ENCODE assay signal across 8 cellular contexts in genomic region chr14:21104448-21105060, GRCh38. TPM values are rescaled to one million over a fixed set of nuclear protein-coding genes. Genes with fewer than 3 reads are reported as not detected.
DNase-seq lines count a peak whose midpoint lies in the region; ATAC-seq and TF ChIP-seq lines count a peak whose summit lies in the region.

No MANE protein-coding gene starts in this region.

- no peaks in the 10 kb centered on the region for H4K20me1 ChIP-seq in SK-N-SH (ENCODE audit: insufficient read depth)

- CTCF ChIA-PET in SK-N-SH (lab: Yijun Ruan, JAX): interaction anchor here (0.6 to 20.5 kb wide), 43 partner anchors 8 to 643 kb away, joined by 3 to 555 read pairs (median 5); partner anchors contain the start of genes ARHGEF40, METTL17, NDRG2 and PIP4P1

- peak; percentile 94 for TF ChIP-seq RAD21 in SK-N-SH (IDR thresholded peaks at IDR 0.05; ENCODE audit: low read length)

- no peaks in the 10 kb centered on the region for H3K9me2 ChIP-seq in SK-N-SH

- TF ChIP-seq EP300 in SK-N-SH (IDR thresholded peaks at IDR 0.05; ENCODE audit: borderline replicate concordance in 1 of 2, low read depth in 1 of 2, low read length in 1 of 2): no peak

- TF ChIP-seq CTCF in SK-N-SH (IDR thresholded peaks at IDR 0.05) (peak; percentile 94), left ventricle myocardium inferior (IDR thresholded peaks at IDR 0.05; ENCODE audit: borderline replicate concordance) (peak; percentile 99)

- H3K4me3 ChIP-seq in SK-N-SH (ENCODE audit: low read depth in 2 of 2, low read length in 1 of 2) (peak overlapping the region; percentile 82 to 86), left ventricle myocardium inferior (peak overlapping the region; percentile 88), aorta (ENCODE audit: low read length in 2 of 2) (peak overlapping the region; percentile 23 to 75)

- no peaks in the 10 kb centered on the region for H3K27me3 ChIP-seq in SK-N-SH (ENCODE audit: insufficient read depth)
- no peaks in the 10 kb centered on the region for H3K27me3 ChIP-seq in left ventricle myocardium inferior (ENCODE audit: low read depth)
- no peaks in the 10 kb centered on the region for H3K27me3 ChIP-seq in aorta (ENCODE audit: control insufficient read depth in 1 of 2, insufficient read depth in 2 of 2, low read length in 1 of 2)

- H3K9ac ChIP-seq in SK-N-SH: peak overlapping the region; percentile 96

- intact Hi-C loops in left ventricle myocardium inferior (cut with micrococcal nuclease) (loop anchor here (5.0 kb wide), 1 partner anchor 37 kb away; no protein-coding TSS in a partner anchor), posterior cingulate gyrus (cut with DNase I) (loop anchor here (1.0 to 5.0 kb wide), 5 partner anchors 35 to 422 kb away; partner anchors contain the start of gene RNASE4), aorta (cut with DNase I) (loop anchor here (1.0 to 5.0 kb wide), 2 partner anchors 34 to 87 kb away; partner anchors contain the start of gene ARHGEF40 (in 1 of the 2))

- H3F3A ChIP-seq in SK-N-SH (replicated peaks; ENCODE audit: insufficient read depth): peaks cover 14% of the 10 kb centered on the region

- H3K4me1 ChIP-seq in SK-N-SH (ENCODE audit: control insufficient read depth in 1 of 2, insufficient read depth in 2 of 2, low read depth in 1 of 2, low read length in 1 of 2): peaks cover 14 to 33% of the 10 kb centered on the region in 2 experiments
- peaks cover 51% of the 10 kb centered on the region for H3K4me1 ChIP-seq in left ventricle myocardium inferior
- H3K4me1 ChIP-seq in aorta (ENCODE audit: control insufficient read depth in 1 of 2, insufficient read depth in 2 of 2, low read length in 2 of 2): no peaks in the 10 kb centered on the region

- DNase-seq in ELF-1 (ENCODE audit: low read depth, low spot score) (peak; percentile 89), HCEC 1CT (peak; percentile 79), NAMALWA (ENCODE audit: low spot score) (peak; percentile 79), SK-N-SH (peak; percentile 75), amygdala (lab: John Stamatoyannopoulos, UW) (peak in 51 of 56 donors; percentile 35 to 85 (median 66)), left ventricle myocardium inferior (peak; percentile 78), posterior cingulate gyrus (peak; percentile 65 to 97 (median 80)), aorta (peak; percentile 84 to 88)

- H3K4me2 ChIP-seq in SK-N-SH: peak overlapping the region; percentile 96

- H3K27ac ChIP-seq in SK-N-SH (ENCODE audit: low read depth in 2 of 2, low read length in 1 of 2) (peak overlapping the region; percentile 90 to 99), left ventricle myocardium inferior (replicated peaks) (peak overlapping the region; percentile 99), aorta (ENCODE audit: low read depth in 1 of 2, low read length in 2 of 2) (peak overlapping the region; percentile 58 to 96)

- H3K79me2 ChIP-seq in SK-N-SH (ENCODE audit: insufficient read depth): no peaks in the 10 kb centered on the region

- peak; percentile 91 for ATAC-seq in aorta (ENCODE audit: low FRiP score)

- POLR2A ChIA-PET in SK-N-SH (lab: Yijun Ruan, JAX): interaction anchor here (1.0 to 2.9 kb wide), 6 partner anchors 9 to 90 kb away, joined by 3 to 14 read pairs (median 6); partner anchors contain the start of gene ARHGEF40

- H3K36me3 ChIP-seq in SK-N-SH (replicated peaks in 1 of 2; ENCODE audit: control insufficient read depth in 1 of 2, insufficient read depth in 2 of 2, low read length in 1 of 2): no peaks in the 10 kb centered on the region
- H3K36me3 ChIP-seq in left ventricle myocardium inferior: no peaks in the 10 kb centered on the region
- no peaks in the 10 kb centered on the region for H3K36me3 ChIP-seq in aorta (ENCODE audit: control insufficient read depth in 1 of 2, insufficient read depth in 2 of 2, low read length in 1 of 2)

- no peaks in the 10 kb centered on the region for H3K9me3 ChIP-seq in SK-N-SH
- no peaks in the 10 kb centered on the region for H3K9me3 ChIP-seq in left ventricle myocardium inferior (replicated peaks)
- no peaks in the 10 kb centered on the region for H3K9me3 ChIP-seq in aorta (ENCODE audit: control insufficient read depth, low read length)

- H2AFZ ChIP-seq in SK-N-SH (ENCODE audit: low read depth): peak overlapping the region; percentile 86

- 11% methylated on average over 8 of the region's 8 CpGs for WGBS in SK-N-SH (ENCODE audit: low lambda C conversion rate)
- WGBS in aorta, 2 donors: 4% methylated on average over 8 of the region's 8 CpGs

TF ChIP-seq in SK-N-SH, 30 proteins besides CTCF, POLR2A, EP300 and RAD21:
- TF ChIP-seq RCOR1 (IDR thresholded peaks at IDR 0.05; ENCODE audit: low read length) (0 out of 2 replicates have a peak, but pooled peaks have one; percentile 9), MXI1 (IDR thresholded peaks at IDR 0.05; ENCODE audit: low read depth, low read length) (peak; percentile 16; the same call in 1 of the 2 replicates), REST (IDR thresholded peaks at IDR 0.05; ENCODE audit: low read depth, low read length) (0 out of 2 replicates have a peak, but pooled peaks have one; percentile 9), USF2 (IDR thresholded peaks at IDR 0.05; ENCODE audit: borderline replicate concordance, low read depth, low read length) (no peak), SMC3 (IDR thresholded peaks at IDR 0.05; ENCODE audit: low read depth, low read length) (peak; percentile 90)

RNA-seq across cellular contexts. Expression of gene TMEM253, which starts 3.7 kb away (rescaled TPM):
- 0.82 and 0.94 TPM in 2 replicates for polyA plus RNA-seq in SK-N-SH (2012; rRNA removed)
- polyA plus RNA-seq in SK-N-SH (2012; cell fraction: cytosol; rRNA removed): 0.41 and 0.58 TPM in 2 replicates
- polyA plus RNA-seq in SK-N-SH (2012; cell fraction: nucleus; rRNA removed): 2.0 TPM in 2 replicates
- total RNA-seq in left ventricle myocardium inferior: 0.19 TPM
- not detected for total RNA-seq in aorta
- 1 to 10 TPM in 1 of 2 donors, under 1 TPM in 1; 0.64 to 6.4 TPM for polyA plus RNA-seq in aorta

RNA-seq across cellular contexts. Expression of gene ZNF219, which starts 6.1 kb away (rescaled TPM):
- polyA plus RNA-seq in SK-N-SH (2012; rRNA removed): 22.1 and 24.1 TPM in 2 replicates
- 10.7 and 24.0 TPM in 2 replicates for polyA plus RNA-seq in SK-N-SH (2012; cell fraction: cytosol; rRNA removed)
- 58.1 and 70.5 TPM in 2 replicates for polyA plus RNA-seq in SK-N-SH (2012; cell fraction: nucleus; rRNA removed)
- total RNA-seq in left ventricle myocardium inferior: 44.9 TPM
- total RNA-seq in aorta: 10 to 100 TPM; 33.0 to 41.3 TPM
- 10 to 100 TPM; 24.5 to 39.4 TPM for polyA plus RNA-seq in aorta

RNA-seq across cellular contexts. Expression of gene ARHGEF40, which starts 34.5 kb away (rescaled TPM):
- polyA plus RNA-seq in SK-N-SH (2012; rRNA removed) (58.8 and 64.2 TPM in 2 replicates), aorta (10 to 100 TPM in 1 of 2 donors, 1 to 10 TPM in 1; 5.4 to 24.3 TPM)
- polyA plus RNA-seq in SK-N-SH (2012; cell fraction: cytosol; rRNA removed): 20.9 and 35.4 TPM in 2 replicates
- polyA plus RNA-seq in SK-N-SH (2012; cell fraction: nucleus; rRNA removed): 201 and 236 TPM in 2 replicates
- total RNA-seq in left ventricle myocardium inferior (21.3 TPM), aorta (10 to 100 TPM; 40.5 to 68.3 TPM)

RNA-seq across cellular contexts. Expression of gene RNASE8, which starts 46.9 kb away (rescaled TPM):
- polyA plus RNA-seq in SK-N-SH (2012; rRNA removed): not detected in 2 replicates
- polyA plus RNA-seq in SK-N-SH (2012; cell fraction: cytosol; rRNA removed): not detected in 2 replicates
- not detected in 2 replicates for polyA plus RNA-seq in SK-N-SH (2012; cell fraction: nucleus; rRNA removed)
- not detected for total RNA-seq in left ventricle myocardium inferior
- not detected for total RNA-seq in aorta
- polyA plus RNA-seq in aorta: under 1 TPM in 1 of 2 donors, not detected in 1; 1.00 TPM

RNA-seq across cellular contexts. Expression of gene OR5AU1, which starts 51.3 kb away (rescaled TPM):
- polyA plus RNA-seq in SK-N-SH (2012; rRNA removed) (not detected in 2 replicates), aorta (not detected)
- not detected in 2 replicates for polyA plus RNA-seq in SK-N-SH (2012; cell fraction: cytosol; rRNA removed)
- not detected in 2 replicates for polyA plus RNA-seq in SK-N-SH (2012; cell fraction: nucleus; rRNA removed)
- total RNA-seq in left ventricle myocardium inferior (not detected), aorta (not detected)

Comparison
In these comparisons a context has a peak if more than half of its experiments do, and no peak if none do; other contexts are left out.
1. Peak in every context shown above with its lines: DNase-seq, ATAC-seq, H3K4me3 ChIP-seq and H3K27ac ChIP-seq.